ENCODE assay signal across 8 cellular contexts in the genomic region with DNA sequence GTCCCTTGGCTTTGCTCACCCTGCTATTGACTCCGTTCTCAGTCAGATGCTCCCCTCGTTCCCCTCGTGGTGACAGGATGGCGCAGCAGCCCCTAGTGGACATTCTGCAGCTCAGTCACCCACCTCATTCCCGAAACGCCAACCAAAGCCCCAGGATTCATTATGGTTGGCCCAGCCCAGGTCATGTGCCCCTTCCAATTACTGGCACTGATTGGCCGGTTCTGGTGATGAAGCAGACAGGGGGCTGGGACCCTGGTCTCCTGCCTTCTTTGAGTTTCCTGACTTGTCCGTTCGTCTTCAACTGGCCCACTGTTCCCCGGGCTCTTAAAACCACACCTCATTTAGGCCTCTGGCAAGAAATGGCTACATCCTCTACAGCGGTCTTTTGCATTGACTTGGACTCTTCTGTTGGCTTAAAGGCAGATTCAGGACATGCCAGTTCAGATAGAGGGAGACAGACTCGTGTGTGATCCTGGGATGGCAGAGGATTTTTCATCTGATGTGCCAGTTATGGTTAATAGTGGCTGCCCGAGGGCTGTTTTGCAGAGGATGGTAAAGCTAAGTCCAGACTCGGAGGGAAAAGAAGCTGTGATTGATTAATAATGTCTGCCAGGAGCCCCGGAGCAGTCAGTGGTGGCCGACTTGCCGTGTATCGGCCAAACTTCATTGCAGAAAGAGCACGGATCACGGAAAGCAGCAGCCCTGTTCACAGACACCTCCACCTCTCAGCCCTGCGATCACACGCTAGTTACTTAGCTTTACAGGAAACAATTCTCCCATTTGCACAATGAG. TPM values are rescaled to one million over a fixed set of nuclear protein-coding genes. Genes with fewer than 3 reads are reported as not detected.
DNase-seq lines count a peak whose midpoint lies in the region; ATAC-seq and TF ChIP-seq lines count a peak whose summit lies in the region.

No MANE protein-coding gene starts in this region.

- peak; percentile 64 for ATAC-seq in GM21528 (IDR thresholded peaks at IDR 0.05; ENCODE audit: low FRiP score, unreplicated experiment)
- peak; percentile 98 for ATAC-seq in SK-N-SH treated with all-trans-retinoic acid at 6 μM for 48 hours
- no peak for ATAC-seq in GM18858 (IDR thresholded peaks at IDR 0.05; ENCODE audit: unreplicated experiment)

- peak; percentile 87 for DNase-seq in cerebellum (ENCODE audit: low spot score)
- DNase-seq in lung microvascular endothelial cell (ENCODE audit: low read depth in 2 of 2) = peak; percentile 62 to 75
- DNase-seq in stimulated activated CD8-positive, alpha-beta memory T cell treated with anti-CD3 and anti-CD28 coated beads, Interleukin-2, amount 100 ng/mL, for 48 hours (ENCODE audit: low read depth in 2 of 2) = peak; percentile 13 to 19
- no peak for DNase-seq in NCI-H187 (lab: John Stamatoyannopoulos, UW)
- DNase-seq in NCI-H526 treated with DMSO at 0.1 percent for 48 hours (lab: John Stamatoyannopoulos, UW) = no peak

TF ChIP-seq in SK-N-SH treated with all-trans-retinoic acid at 6 μM for 48 hours, 23 proteins besides CTCF, POLR2A, EP300 and RAD21:
- TF ChIP-seq, protein P1, sequence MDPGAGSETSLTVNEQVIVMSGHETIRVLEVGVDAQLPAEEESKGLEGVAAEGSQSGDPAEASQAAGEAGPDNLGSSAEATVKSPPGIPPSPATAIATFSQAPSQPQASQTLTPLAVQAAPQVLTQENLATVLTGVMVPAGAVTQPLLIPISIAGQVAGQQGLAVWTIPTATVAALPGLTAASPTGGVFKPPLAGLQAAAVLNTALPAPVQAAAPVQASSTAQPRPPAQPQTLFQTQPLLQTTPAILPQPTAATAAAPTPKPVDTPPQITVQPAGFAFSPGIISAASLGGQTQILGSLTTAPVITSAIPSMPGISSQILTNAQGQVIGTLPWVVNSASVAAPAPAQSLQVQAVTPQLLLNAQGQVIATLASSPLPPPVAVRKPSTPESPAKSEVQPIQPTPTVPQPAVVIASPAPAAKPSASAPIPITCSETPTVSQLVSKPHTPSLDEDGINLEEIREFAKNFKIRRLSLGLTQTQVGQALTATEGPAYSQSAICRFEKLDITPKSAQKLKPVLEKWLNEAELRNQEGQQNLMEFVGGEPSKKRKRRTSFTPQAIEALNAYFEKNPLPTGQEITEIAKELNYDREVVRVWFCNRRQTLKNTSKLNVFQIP (CRISPR knock-in tag; IDR thresholded peaks at IDR 0.05; ENCODE audit: borderline replicate concordance, low read depth) = no peak
- TF ChIP-seq ZNF8 (CRISPR knock-in tag; IDR thresholded peaks at IDR 0.05) = no peak

RNA-seq across cellular contexts. Expression of gene LSM3, which starts 37.8 kb away (rescaled TPM):
- total RNA-seq in cerebellum = 6.8 TPM
- total RNA-seq in lung microvascular endothelial cell = 6.0 and 7.4 TPM in 2 replicates

RNA-seq across cellular contexts. Expression of gene XPC, which starts 38.1 kb away (rescaled TPM):
- total RNA-seq in cerebellum = 15.3 TPM
- total RNA-seq in lung microvascular endothelial cell = 26.0 and 31.6 TPM in 2 replicates

Comparison
In these comparisons a context has a peak if more than half of its experiments do, and no peak if none do; other contexts are left out.
1. DNase-seq: peak in cerebellum (single experiment), lung microvascular endothelial cell (2 of 2) and stimulated activated CD8-positive, alpha-beta memory T cell treated with anti-CD3 and anti-CD28 coated beads, Interleukin-2, amount 100 ng/mL, for 48 hours (2 of 2); none in NCI-H187 (0 of 2) and NCI-H526 treated with DMSO at 0.1 percent for 48 hours (single experiment).